In genomic region chr21:16330340-16331319, GRCh38 we compare ENCODE assay signal across 8 cellular contexts.
A peak's percentile ranks its signal among the peaks of the same experiment; 100 is the strongest.
DNase-seq lines count a peak whose midpoint lies in the region; ATAC-seq and TF ChIP-seq lines count a peak whose summit lies in the region.

No MANE protein-coding gene starts in this region.

- no peak overlapping the region for H3K4me3 ChIP-seq in WERI-Rb-1 (ENCODE audit: low read depth, low read length)
- peak overlapping the region; percentile 3 for H3K4me3 ChIP-seq in cardiac muscle cell

- no peaks in the 10 kb centered on the region for H3K27me3 ChIP-seq in WERI-Rb-1 (ENCODE audit: insufficient read depth, low read depth, severe bottlenecking)
- no peaks in the 10 kb centered on the region for H3K27me3 ChIP-seq in cardiac muscle cell

- no peaks in the 10 kb centered on the region for H3K4me1 Mint-ChIP-seq in CD14-positive monocyte

- H3K27ac Mint-ChIP-seq in CD14-positive monocyte, result no peak overlapping the region

- H3K4me1 ChIP-seq in cardiac muscle cell (ENCODE audit: low read depth), result peaks cover 28% of the 10 kb centered on the region

- H3K27ac ChIP-seq in WERI-Rb-1 (no peak overlapping the region), cardiac muscle cell (peak overlapping the region; percentile 68)

- TF ChIP-seq CTCF in CD14-positive monocyte (IDR thresholded peaks at IDR 0.05), result peak; percentile 71
- peak; percentile 37 for TF ChIP-seq CTCF in WERI-Rb-1 (IDR thresholded peaks at IDR 0.05; ENCODE audit: low read depth, low read length)
- TF ChIP-seq CTCF in cardiac muscle cell (IDR thresholded peaks at IDR 0.05; ENCODE audit: low read depth, low read length), result peak; percentile 70

- H3K27me3 Mint-ChIP-seq in CD14-positive monocyte (ENCODE audit: low read depth in 3 of 3), result peaks cover 0 to 3% (median 0%) of the 10 kb centered on the region in 3 donors

- H3K36me3 Mint-ChIP-seq in CD14-positive monocyte, result no peaks in the 10 kb centered on the region

- DNase-seq in CD14-positive monocyte (ENCODE audit: low spot score) (no peak), NCI-H2081 (lab: John Stamatoyannopoulos, UW) (peak; percentile 62 to 63), WERI-Rb-1 (peak; percentile 19), cardiac muscle cell (ENCODE audit: low read depth in 1 of 2, low spot score in 1 of 2) (peak; percentile 88 to 89), pulmonary artery endothelial cell (ENCODE audit: low read depth, low spot score) (peak; percentile 48), ureter (ENCODE audit: low spot score) (no peak)

- intact Hi-C loops in CD14-positive monocyte (cut with micrococcal nuclease), result loop anchor here (5.0 to 10.0 kb wide), 2 partner anchors 246 to 248 kb away; no protein-coding TSS in a partner anchor

- no peak overlapping the region for H3K4me3 Mint-ChIP-seq in CD14-positive monocyte

- peaks cover 0 to 2% (median 0%) of the 10 kb centered on the region in 7 donors for H3K9me3 Mint-ChIP-seq in CD14-positive monocyte

- H3K9me3 ChIP-seq in WERI-Rb-1 (ENCODE audit: severe bottlenecking) (no peaks in the 10 kb centered on the region), cardiac muscle cell (ENCODE audit: low read depth) (no peaks in the 10 kb centered on the region)

- H3K36me3 ChIP-seq in WERI-Rb-1 (no peaks in the 10 kb centered on the region), cardiac muscle cell (no peaks in the 10 kb centered on the region)

- ATAC-seq in GM18519 (IDR thresholded peaks at IDR 0.05; ENCODE audit: low FRiP score, unreplicated experiment), result peak; percentile 98
- ATAC-seq in HG03045 (IDR thresholded peaks at IDR 0.05; ENCODE audit: unreplicated experiment), result peak; percentile 86

Comparison
In these comparisons a context has a peak if more than half of its experiments do, and no peak if none do; other contexts are left out.
1. DNase-seq: peak in NCI-H2081 (2 of 2), WERI-Rb-1 (single experiment), cardiac muscle cell (2 of 2) and pulmonary artery endothelial cell (single experiment); none in CD14-positive monocyte (single experiment) and ureter (single experiment).
2. Peak in every context shown above with its lines, with median percentiles within 50 percentile points of each other: CTCF ChIP-seq.